In the genomic region with DNA sequence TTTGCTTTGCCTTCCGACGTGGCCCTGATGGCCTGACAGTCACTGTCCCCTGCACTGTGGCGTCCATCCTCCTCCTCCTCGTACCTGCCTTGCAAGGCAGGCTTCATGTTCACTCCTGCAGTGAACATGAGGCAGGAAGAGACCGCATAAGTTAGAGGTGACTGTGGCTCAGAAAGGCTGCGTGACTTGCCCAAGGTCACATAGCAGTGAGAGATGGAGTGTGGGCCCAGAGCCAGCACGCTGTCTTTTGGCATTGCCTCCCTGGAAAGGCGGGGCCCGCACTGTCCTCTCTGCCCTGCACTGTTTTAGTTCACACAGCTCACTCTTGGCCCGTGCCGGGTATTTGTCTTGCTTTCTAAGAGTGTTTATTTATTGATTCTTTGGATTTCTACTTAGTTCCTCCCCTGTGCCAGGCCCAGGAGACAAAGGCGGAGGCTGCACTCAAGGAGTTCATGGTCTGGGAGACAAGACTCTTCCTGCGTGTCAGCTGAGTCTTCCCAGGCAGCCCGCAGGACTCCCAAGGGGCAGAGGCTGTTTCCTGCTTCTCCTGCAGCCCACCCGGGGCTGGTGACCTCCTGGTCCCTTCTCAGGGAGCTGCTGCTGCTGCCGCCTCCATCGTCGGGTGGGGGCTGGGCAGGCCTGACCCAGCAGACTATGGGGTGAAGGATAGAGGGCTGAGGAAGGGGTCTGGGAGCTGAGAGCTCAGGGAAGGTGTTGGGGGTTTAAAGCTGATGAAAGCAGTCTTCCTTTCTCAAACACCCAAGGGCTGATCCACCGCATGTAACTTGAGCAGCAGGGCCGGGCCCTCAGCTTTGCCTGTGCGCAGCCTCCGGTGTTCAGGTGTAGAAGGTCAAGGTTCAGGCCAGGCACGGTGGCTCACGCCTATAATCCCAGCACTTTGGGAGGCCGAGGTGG, we compare ENCODE assay signal across 8 cellular contexts. TPM values are rescaled to one million over a fixed set of nuclear protein-coding genes. Genes with fewer than 3 reads are reported as not detected.
DNase-seq lines count a peak whose midpoint lies in the region; ATAC-seq, FAIRE-seq and TF ChIP-seq lines count a peak whose summit lies in the region.

No MANE protein-coding gene starts in this region.

- POLR2A ChIA-PET in endothelial cell of umbilical vein (lab: Charles Lee), result no interaction called here

- H4K5ac ChIP-seq in mesendoderm (ENCODE audit: low read length), result no peak overlapping the region

- H3K27ac ChIP-seq in endothelial cell of umbilical vein (ENCODE audit: insufficient read depth, low read depth, low read length) (no peak overlapping the region), mesendoderm (ENCODE audit: low read depth, low read length) (no peak overlapping the region), tibial nerve (peak overlapping the region in 3 of 4 donors; percentile 19 to 62 (median 48))

- H2BK5ac ChIP-seq in mesendoderm (ENCODE audit: low read length), result no peak overlapping the region

- no peak for TF ChIP-seq POLR2A in endothelial cell of umbilical vein (IDR thresholded peaks at IDR 0.05; ENCODE audit: low read depth, low read length)
- no peak for TF ChIP-seq POLR2A in tibial nerve (IDR thresholded peaks at IDR 0.05)

- peak overlapping the region; percentile 56 for H3K56ac ChIP-seq in mesendoderm (ENCODE audit: low read length)

- H4K20me1 ChIP-seq in Loucy (ENCODE audit: insufficient read depth, low read length, poor library complexity, severe bottlenecking) (no peaks in the 10 kb centered on the region), endothelial cell of umbilical vein (replicated peaks; ENCODE audit: control insufficient read depth, extremely low read depth, insufficient read depth, low read length) (no peaks in the 10 kb centered on the region)

- H3K9me1 ChIP-seq in endothelial cell of umbilical vein (replicated peaks; ENCODE audit: control insufficient read depth, extremely low read depth, insufficient read depth, low read length), result no peaks in the 10 kb centered on the region

- DNase-seq in endothelial cell of umbilical vein (ENCODE audit: low read depth, low spot score), result no peak
- DNase-seq in mesendoderm, result no peak
- DNase-seq in tibial nerve (ENCODE audit: low spot score in 2 of 2), result no peak
- DNase-seq in NCI-H2196 treated with DMSO at 0.1 percent for 48 hours (lab: John Stamatoyannopoulos, UW; ENCODE audit: unreplicated experiment), result no peak
- DNase-seq in NCI-H146 (lab: John Stamatoyannopoulos, UW), result no peak

- no peak overlapping the region for H4K8ac ChIP-seq in mesendoderm (ENCODE audit: low read depth, low read length)

- CTCF ChIA-PET in endothelial cell of umbilical vein (lab: Charles Lee), result interaction anchor here (1.0 to 5.9 kb wide), 12 partner anchors 12 to 190 kb away, joined by 3 to 112 read pairs (median 15); partner anchors contain the start of genes CYGB, PRCD and ST6GALNAC2

- H3K27me3 ChIP-seq in Loucy (ENCODE audit: insufficient read depth, low read length, poor library complexity, severe bottlenecking) (no peaks in the 10 kb centered on the region), endothelial cell of umbilical vein (ENCODE audit: control insufficient read depth in 2 of 2, insufficient read depth in 2 of 2, low read length in 2 of 2) (no peaks in the 10 kb centered on the region), mesendoderm (ENCODE audit: insufficient read depth, low read length, poor library complexity) (no peaks in the 10 kb centered on the region), tibial nerve (no peaks in the 10 kb centered on the region)

- H3K36me3 ChIP-seq in Loucy (ENCODE audit: insufficient read depth, low read length), result no peaks in the 10 kb centered on the region
- no peaks in the 10 kb centered on the region for H3K36me3 ChIP-seq in endothelial cell of umbilical vein (ENCODE audit: control insufficient read depth in 2 of 2, extremely low read depth in 1 of 2, insufficient read depth in 2 of 2, low read length in 2 of 2)
- H3K36me3 ChIP-seq in mesendoderm (ENCODE audit: control insufficient read depth, insufficient read depth, low read length), result no peaks in the 10 kb centered on the region
- H3K36me3 ChIP-seq in tibial nerve, result no peaks in the 10 kb centered on the region

- H3K79me2 ChIP-seq in Loucy (ENCODE audit: insufficient read depth, low read length), result peaks cover 14% of the 10 kb centered on the region
- no peaks in the 10 kb centered on the region for H3K79me2 ChIP-seq in endothelial cell of umbilical vein (ENCODE audit: control insufficient read depth, insufficient read depth, low read length)
- no peaks in the 10 kb centered on the region for H3K79me2 ChIP-seq in mesendoderm (ENCODE audit: control insufficient read depth, insufficient read depth, low read length)

- no peak overlapping the region for H2BK120ac ChIP-seq in mesendoderm (ENCODE audit: low read depth, low read length)

- no peak overlapping the region for H3K23ac ChIP-seq in mesendoderm (ENCODE audit: low read length)

- no peak overlapping the region for H2BK15ac ChIP-seq in mesendoderm (replicated peaks; ENCODE audit: low read depth)

- H3K4me1 ChIP-seq in Loucy (ENCODE audit: insufficient read depth, low read length, poor library complexity, severe bottlenecking) (peaks cover 32% of the 10 kb centered on the region), endothelial cell of umbilical vein (ENCODE audit: control insufficient read depth, extremely low read depth, insufficient read depth, low read length) (peaks cover 18% of the 10 kb centered on the region), mesendoderm (ENCODE audit: control insufficient read depth, low read depth, low read length) (peaks cover 2% of the 10 kb centered on the region), tibial nerve (peaks cover 0 to 54% (median 40%) of the 10 kb centered on the region in 4 donors)

- H3K9ac ChIP-seq in Loucy (ENCODE audit: low read depth, low read length, poor library complexity, severe bottlenecking) (no peak overlapping the region), endothelial cell of umbilical vein (replicated peaks; ENCODE audit: extremely low read depth, insufficient read depth, low read length) (no peak overlapping the region), mesendoderm (ENCODE audit: low read length) (no peak overlapping the region)

- dilution Hi-C loops in endothelial cell of umbilical vein (cut with MboI; ENCODE audit: extremely low pct_ligation_motif_present, low sequenced_read_pairs), result no loop called here

- intact Hi-C loops in endothelial cell of umbilical vein (cut with micrococcal nuclease), result loop anchor here (10.0 kb wide), 1 partner anchor 190 kb away; the partner anchor contains the start of gene MXRA7

- no peak overlapping the region for H3K18ac ChIP-seq in mesendoderm (ENCODE audit: low read length)

- no peaks in the 10 kb centered on the region for H3K9me3 ChIP-seq in Loucy (ENCODE audit: insufficient read depth, low read depth, low read length)
- H3K9me3 ChIP-seq in endothelial cell of umbilical vein (replicated peaks; ENCODE audit: control insufficient read depth, insufficient read depth, low read length), result no peaks in the 10 kb centered on the region
- H3K9me3 ChIP-seq in tibial nerve, result no peaks in the 10 kb centered on the region

- TF ChIP-seq EP300 in tibial nerve (IDR thresholded peaks at IDR 0.05), result peak in 1 of 2 donors; percentile 12

- peaks cover 4% of the 10 kb centered on the region; the same call in 1 of the 2 replicates for H3F3A ChIP-seq in Loucy (ENCODE audit: low read depth)

- H3K9me2 ChIP-seq in Loucy (replicated peaks; ENCODE audit: low read depth, low read length), result no peaks in the 10 kb centered on the region

- WGBS in mesendoderm (ENCODE audit: extremely low coverage, insufficient coverage, low lambda C conversion rate), result no CpG with 5 or more reads among the region's 25 CpGs
- WGBS in tibial nerve, 2 donors, result 42 to 52% methylated on average over 24 to 25 of the region's 25 CpGs

- TF ChIP-seq CTCF in Loucy (conservative IDR thresholded peaks at IDR 0.05; ENCODE audit: low read length) (no peak), endothelial cell of umbilical vein (IDR thresholded peaks at IDR 0.05; ENCODE audit: extremely low read depth in 1 of 2, insufficient read depth in 1 of 2, low read depth in 1 of 2, low read length in 2 of 2) (no peak), tibial nerve (IDR thresholded peaks at IDR 0.05) (no peak)

- H3K79me1 ChIP-seq in mesendoderm (ENCODE audit: low read length), result no peaks in the 10 kb centered on the region

- H3K4me2 ChIP-seq in Loucy (ENCODE audit: low read depth, low read length, poor library complexity, severe bottlenecking), result no peak overlapping the region
- no peak overlapping the region for H3K4me2 ChIP-seq in endothelial cell of umbilical vein (ENCODE audit: insufficient read depth, low read length)
- no peak overlapping the region for H3K4me2 ChIP-seq in mesendoderm (ENCODE audit: low read length)

- no peak overlapping the region for H3K4ac ChIP-seq in mesendoderm (ENCODE audit: low read depth, low read length)

- H2AK5ac ChIP-seq in mesendoderm (ENCODE audit: low read length), result peak overlapping the region; percentile 45

- H3K4me3 ChIP-seq in Loucy (ENCODE audit: low read length, poor library complexity, severe bottlenecking) (no peak overlapping the region), endothelial cell of umbilical vein (replicated peaks in 1 of 3; ENCODE audit: insufficient read depth in 1 of 3, low read depth in 1 of 3, low read length in 3 of 3) (no peak overlapping the region), mesendoderm (ENCODE audit: low read length) (no peak overlapping the region), tibial nerve (no peak overlapping the region)

- H2AFZ ChIP-seq in Loucy (ENCODE audit: low read length) (0 out of 2 replicates have a peak overlapping the region, but pooled peaks have one; percentile 7), endothelial cell of umbilical vein (ENCODE audit: low read depth, low read length) (peak overlapping the region; percentile 37)

- FAIRE-seq in endothelial cell of umbilical vein (lab: Jason Lieb, UNC), result no peak

- BruUV-seq in endothelial cell of umbilical vein (replicated peaks; lab: Mats Ljungman, UMichigan), result no TSS peak

- ATAC-seq in GM19455 (IDR thresholded peaks at IDR 0.05; ENCODE audit: unreplicated experiment) (no peak), HG02759 (IDR thresholded peaks at IDR 0.05; ENCODE audit: unreplicated experiment) (no peak)

RNA-seq across cellular contexts. Expression of gene CYGB, which starts 12.7 kb away (rescaled TPM):
- total RNA-seq in endothelial cell of umbilical vein, result 0.42 and 0.91 TPM in 2 replicates
- 0.22 and 0.51 TPM in 2 replicates for polyA plus RNA-seq in endothelial cell of umbilical vein
- 0.26 and 0.31 TPM in 2 replicates for polyA plus RNA-seq in endothelial cell of umbilical vein (2011; cell fraction: cytosol; rRNA removed)
- polyA plus RNA-seq in endothelial cell of umbilical vein (2011; cell fraction: nucleus; rRNA removed), result 0.13 TPM in 1 of 2 replicates, not detected in the other
- 0.23 and 1.4 TPM in 2 replicates for polyA plus RNA-seq in endothelial cell of umbilical vein (2012)
- polyA minus RNA-seq in endothelial cell of umbilical vein, result 0.08 and 0.36 TPM in 2 replicates
- not detected for polyA minus RNA-seq in endothelial cell of umbilical vein (2011; cell fraction: cytosol; rRNA and poly(A)+ RNA removed)
- polyA minus RNA-seq in endothelial cell of umbilical vein (2011; cell fraction: nucleus; rRNA and poly(A)+ RNA removed), result not detected in 2 replicates
- 0.88 TPM for polyA plus RNA-seq in mesendoderm (2013, experiment 1 of 2)
- polyA plus RNA-seq in mesendoderm (2013, experiment 2 of 2), result 0.88 TPM
- total RNA-seq in tibial nerve, result 10 to 100 TPM; 40.2 to 59.2 (median 48.8) TPM

RNA-seq across cellular contexts. Expression of gene PRCD, which starts 15.0 kb away (rescaled TPM):
- not detected in 2 replicates for total RNA-seq in endothelial cell of umbilical vein
- not detected in 2 replicates for polyA plus RNA-seq in endothelial cell of umbilical vein
- not detected in 2 replicates for polyA plus RNA-seq in endothelial cell of umbilical vein (2011; cell fraction: cytosol; rRNA removed)
- 0.12 and 0.34 TPM in 2 replicates for polyA plus RNA-seq in endothelial cell of umbilical vein (2011; cell fraction: nucleus; rRNA removed)
- 0.26 TPM in 1 of 2 replicates, not detected in the other for polyA plus RNA-seq in endothelial cell of umbilical vein (2012)
- polyA minus RNA-seq in endothelial cell of umbilical vein, result not detected in 2 replicates
- not detected for polyA minus RNA-seq in endothelial cell of umbilical vein (2011; cell fraction: cytosol; rRNA and poly(A)+ RNA removed)
- not detected in 2 replicates for polyA minus RNA-seq in endothelial cell of umbilical vein (2011; cell fraction: nucleus; rRNA and poly(A)+ RNA removed)
- 0.59 TPM for polyA plus RNA-seq in mesendoderm (2013, experiment 1 of 2)
- 0.55 TPM for polyA plus RNA-seq in mesendoderm (2013, experiment 2 of 2)
- total RNA-seq in tibial nerve, result 10 to 100 TPM in 3 of 4 donors, 1 to 10 TPM in 1; 6.6 to 23.5 (median 14.1) TPM

RNA-seq across cellular contexts. Expression of gene RHBDF2, which starts 23.6 kb away (rescaled TPM):
- total RNA-seq in endothelial cell of umbilical vein (38.5 and 42.6 TPM in 2 replicates), tibial nerve (10 to 100 TPM; 33.1 to 99.0 (median 73.5) TPM)
- 25.5 and 35.0 TPM in 2 replicates for polyA plus RNA-seq in endothelial cell of umbilical vein
- polyA plus RNA-seq in endothelial cell of umbilical vein (2011; cell fraction: cytosol; rRNA removed), result 14.3 and 17.0 TPM in 2 replicates
- 34.9 and 50.9 TPM in 2 replicates for polyA plus RNA-seq in endothelial cell of umbilical vein (2011; cell fraction: nucleus; rRNA removed)
- polyA plus RNA-seq in endothelial cell of umbilical vein (2012), result 28.8 and 49.4 TPM in 2 replicates
- polyA minus RNA-seq in endothelial cell of umbilical vein, result 18.1 and 20.4 TPM in 2 replicates
- 4.5 TPM for polyA minus RNA-seq in endothelial cell of umbilical vein (2011; cell fraction: cytosol; rRNA and poly(A)+ RNA removed)
- polyA minus RNA-seq in endothelial cell of umbilical vein (2011; cell fraction: nucleus; rRNA and poly(A)+ RNA removed), result 16.7 and 35.6 TPM in 2 replicates
- polyA plus RNA-seq in mesendoderm (2013, experiment 1 of 2), result 12.3 TPM
- 11.8 TPM for polyA plus RNA-seq in mesendoderm (2013, experiment 2 of 2)

RNA-seq across cellular contexts. Expression of gene AANAT, which starts 57.5 kb away (rescaled TPM):
- total RNA-seq in endothelial cell of umbilical vein, result not detected in 2 replicates
- not detected in 2 replicates for polyA plus RNA-seq in endothelial cell of umbilical vein
- polyA plus RNA-seq in endothelial cell of umbilical vein (2011; cell fraction: cytosol; rRNA removed), result 0.10 TPM in 1 of 2 replicates, not detected in the other
- polyA plus RNA-seq in endothelial cell of umbilical vein (2011; cell fraction: nucleus; rRNA removed), result not detected in 2 replicates
- polyA plus RNA-seq in endothelial cell of umbilical vein (2012), result not detected in 2 replicates
- not detected in 2 replicates for polyA minus RNA-seq in endothelial cell of umbilical vein
- polyA minus RNA-seq in endothelial cell of umbilical vein (2011; cell fraction: cytosol; rRNA and poly(A)+ RNA removed), result not detected
- polyA minus RNA-seq in endothelial cell of umbilical vein (2011; cell fraction: nucleus; rRNA and poly(A)+ RNA removed), result not detected in 2 replicates
- polyA plus RNA-seq in mesendoderm (2013, experiment 1 of 2), result 0.15 TPM
- polyA plus RNA-seq in mesendoderm (2013, experiment 2 of 2), result 0.14 TPM
- not detected for total RNA-seq in tibial nerve

Comparison
In these comparisons a context has a peak if more than half of its experiments do, and no peak if none do; other contexts are left out.
1. H3K27ac ChIP-seq: peak in tibial nerve (3 of 4); none in endothelial cell of umbilical vein (single experiment) and mesendoderm (single experiment).
2. RNA of gene CYGB, which starts 12.7 kb away (total RNA-seq): 40.2 to 59.2 TPM in tibial nerve; 0.42 to 0.91 TPM in endothelial cell of umbilical vein; every median in the first group is over 10 times any median in the second.